ENCODE assay signal across 27 cellular contexts in genomic region chr3:127555108-127555507, GRCh38.
"Had no signal": no experiment of that assay in that cellular context is flagged by ENCODE, and none has a peak within 500 bp of the region (broad histone marks: within the 10 kb centered on the region; RNA-seq: fewer than 3 reads in every experiment).

No MANE protein-coding gene starts in this region.

- H3K9me3 Mint-ChIP-seq: type B pancreatic cell had no signal

- H3K4me3 ChIP-seq: stomach, suprapubic skin, testis, thoracic aorta, thyroid gland, tibial artery, tibial nerve, transverse colon, upper lobe of left lung, upper lobe of right lung, uterus, vagina had no signal

- H3K4me1 ChIP-seq: stomach, suprapubic skin, thyroid gland, upper lobe of right lung, uterus, vagina had no signal

- H3K9me3 ChIP-seq: suprapubic skin, testis, thoracic aorta, thyroid gland, tibial artery, transverse colon, upper lobe of right lung, uterus, vagina had no signal

- H3K36me3 ChIP-seq: stomach, suprapubic skin, thoracic aorta, thyroid gland, tibial artery, tibial nerve, transverse colon, upper lobe of left lung, upper lobe of right lung, uterus, vagina had no signal

- H3K27ac Mint-ChIP-seq: stimulated activated effector memory CD8-positive, alpha-beta T cell treated with anti-CD3 and anti-CD28 coated beads, Interleukin-12 subunit alpha, Interleukin-12 subunit beta, amount 100 ng/mL, for 72 hours; stimulated activated memory B cell treated with anti-CD40 and anti-IgM and Interleukin-4, amounts not matched to agents 10 μg/mL and 1 μg/mL and 100 μg/mL, for 72 hours; stimulated activated naive B cell treated with anti-CD40 and anti-IgM and Interleukin-4, amounts not matched to agents 10 μg/mL and 1 μg/mL and 100 μg/mL, for 72 hours; stimulated activated naive CD8-positive, alpha-beta T cell treated with anti-CD3 and anti-CD28 coated beads, Interleukin-15, amount 100 ng/mL, for 72 hours; stimulated activated naive CD8-positive, alpha-beta T cell treated with anti-CD3 and anti-CD28 coated beads, Interleukin-15, Interleukin-2, amounts not matched to agents 100 ng/mL and 50 ng/mL, for 24 hours; type B pancreatic cell had no signal

- H3K36me3 Mint-ChIP-seq: stimulated activated effector memory CD8-positive, alpha-beta T cell treated with anti-CD3 and anti-CD28 coated beads, Interleukin-12 subunit alpha, Interleukin-12 subunit beta, amount 100 ng/mL, for 72 hours; type B pancreatic cell had no signal

- H3K27ac ChIP-seq: stomach, suprapubic skin, testis, thoracic aorta, thyroid gland, tibial artery, tibial nerve, transverse colon, upper lobe of left lung, upper lobe of right lung, uterus, vagina had no signal

- DNase-seq: stimulated activated CD4-positive, alpha-beta T cell treated with anti-CD3 and anti-CD28 coated beads, Interleukin-2, amount 100 ng/mL, for 48 hours; stimulated activated CD4-positive, alpha-beta T cell treated with anti-CD3 and anti-CD28 coated beads, Interleukin-4, amount 100 ng/mL, for 1 hour; stimulated activated CD4-positive, alpha-beta T cell treated with anti-CD3 and anti-CD28 coated beads, Interleukin-4, amount 100 ng/mL, for 24 hours; stimulated activated CD4-positive, alpha-beta T cell treated with anti-CD3 and anti-CD28 coated beads, Interleukin-4, amount 100 ng/mL, for 4 hours; stimulated activated naive B cell treated with anti-CD40 and anti-IgM and Interleukin-4, amounts not matched to agents 10 μg/mL and 1 μg/mL and 100 μg/mL, for 72 hours; stimulated activated naive CD4-positive, alpha-beta T cell; stimulated activated naive CD4-positive, alpha-beta T cell treated with Interleukin-2 at 50 U/mL for 16 hours; stimulated activated naive CD8-positive, alpha-beta T cell treated with anti-CD3 and anti-CD28 coated beads, Interleukin-15, amount 100 ng/mL, for 72 hours; stimulated activated naive CD8-positive, alpha-beta T cell treated with anti-CD3 and anti-CD28 coated beads, Interleukin-15, Interleukin-2, amounts not matched to agents 100 U/mL and 50 U/mL, for 24 hours; stomach; substantia nigra; testis; thyroid gland; tibial artery; transverse colon; trophoblast cell; upper lobe of left lung; upper lobe of right lung; uterus had no signal

- ATAC-seq: stimulated activated effector memory CD8-positive, alpha-beta T cell treated with anti-CD3 and anti-CD28 coated beads, Interleukin-12 subunit alpha, Interleukin-12 subunit beta, amount 100 ng/mL, for 72 hours; stimulated activated memory B cell treated with anti-CD40 and anti-IgM and Interleukin-4, amounts not matched to agents 10 μg/mL and 1 μg/mL and 100 μg/mL, for 72 hours; stimulated activated naive B cell treated with anti-CD40 and anti-IgM and Interleukin-4, amounts not matched to agents 10 μg/mL and 1 μg/mL and 100 μg/mL, for 72 hours; stimulated activated naive CD8-positive, alpha-beta T cell treated with anti-CD3 and anti-CD28 coated beads, Interleukin-15, amount 100 ng/mL, for 72 hours; stimulated activated naive CD8-positive, alpha-beta T cell treated with anti-CD3 and anti-CD28 coated beads, Interleukin-15, Interleukin-2, amounts not matched to agents 100 U/mL and 50 U/mL, for 24 hours had no signal

- H3K4me3 Mint-ChIP-seq: stimulated activated effector memory CD8-positive, alpha-beta T cell treated with anti-CD3 and anti-CD28 coated beads, Interleukin-12 subunit alpha, Interleukin-12 subunit beta, amount 100 ng/mL, for 72 hours; stimulated activated memory B cell treated with anti-CD40 and anti-IgM and Interleukin-4, amounts not matched to agents 10 μg/mL and 1 μg/mL and 100 μg/mL, for 72 hours; stimulated activated naive B cell treated with anti-CD40 and anti-IgM and Interleukin-4, amounts not matched to agents 10 μg/mL and 1 μg/mL and 100 μg/mL, for 72 hours; stimulated activated naive CD8-positive, alpha-beta T cell treated with anti-CD3 and anti-CD28 coated beads, Interleukin-15, amount 100 ng/mL, for 72 hours; stimulated activated naive CD8-positive, alpha-beta T cell treated with anti-CD3 and anti-CD28 coated beads, Interleukin-15, Interleukin-2, amounts not matched to agents 100 ng/mL and 50 ng/mL, for 24 hours; type B pancreatic cell had no signal

- H3K27me3 ChIP-seq: stomach, suprapubic skin, testis, thyroid gland, tibial artery, tibial nerve, transverse colon, upper lobe of left lung, upper lobe of right lung, uterus, vagina had no signal
